14 cellular contexts compared by ENCODE assay signal in the genomic region with DNA sequence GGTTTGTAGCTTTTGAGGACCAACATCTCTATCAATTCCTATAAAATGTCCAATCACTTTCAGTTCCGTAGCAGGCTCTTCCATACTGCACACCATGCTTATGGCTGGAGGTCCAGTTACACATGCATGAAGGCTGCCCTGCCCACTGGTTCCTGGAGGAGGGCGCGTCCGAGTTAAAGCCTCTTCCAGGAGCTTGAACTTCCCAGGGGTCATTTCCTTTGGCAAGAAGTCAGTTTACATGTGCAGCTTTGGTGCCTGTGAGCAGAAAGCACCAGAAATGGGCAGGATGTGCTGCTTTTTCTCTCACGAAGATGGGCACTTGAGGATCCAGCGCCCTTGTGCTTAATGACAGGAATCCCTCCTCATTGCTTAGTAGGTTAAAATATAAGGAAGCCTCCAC. TPM values are rescaled to one million over a fixed set of nuclear protein-coding genes. Genes with fewer than 3 reads are reported as not detected.
DNase-seq lines count a peak whose midpoint lies in the region; ATAC-seq and TF ChIP-seq lines count a peak whose summit lies in the region.
"Had no signal": no experiment of that assay in that cellular context is flagged by ENCODE, and none has a peak within 500 bp of the region (broad histone marks: within the 10 kb centered on the region; RNA-seq: fewer than 3 reads in every experiment).

No MANE protein-coding gene starts in this region.

- H3K36me3 ChIP-seq in heart left ventricle (peaks cover 0 to 50% (median 40%) of the 10 kb centered on the region in 9 donors), left lung (peaks cover 0 to 45% of the 10 kb centered on the region in 2 donors), spleen (peaks cover 2 to 52% (median 36%) of the 10 kb centered on the region in 6 donors)
- H3K36me3 ChIP-seq in CD4-positive, alpha-beta memory T cell (ENCODE audit: insufficient read depth, low read length): peaks cover 13% of the 10 kb centered on the region

- H3K27ac Mint-ChIP-seq in CD4-positive, alpha-beta memory T cell: no peak overlapping the region
- H3K27ac Mint-ChIP-seq: CD8-positive, alpha-beta memory T cell had no signal

- CTCF ChIA-PET in CD4-positive, alpha-beta memory T cell (lab: Charles Lee; ENCODE audit: partially characterized antibody): interaction anchor here (0.6 to 0.9 kb wide), 4 partner anchors 15 to 488 kb away, joined by 3 read pairs; no protein-coding TSS in a partner anchor

- peaks cover 20 to 32% of the 10 kb centered on the region in 2 donors for H3K36me3 Mint-ChIP-seq in CD4-positive, alpha-beta memory T cell

- no peaks in the 10 kb centered on the region for H3K27me3 Mint-ChIP-seq in CD4-positive, alpha-beta memory T cell

- H3K4me3 ChIP-seq in heart left ventricle: no peak overlapping the region
- H3K4me3 ChIP-seq in left lung: no peak overlapping the region
- no peak overlapping the region for H3K4me3 ChIP-seq in spleen
- no peak overlapping the region for H3K4me3 ChIP-seq in CD4-positive, alpha-beta memory T cell (ENCODE audit: low read length in 2 of 2)
- H3K4me3 ChIP-seq: BLaER1 had no signal

- ATAC-seq in heart left ventricle: peak in 3 of 4 donors; percentile 52 to 74 (median 61)
- peak; percentile 35 for ATAC-seq in left lung

- 58 to 65% (median 60%) methylated on average over 6 of the region's 6 CpGs for WGBS in heart left ventricle, 4 donors
- 64 to 79% (median 75%) methylated on average over 6 of the region's 6 CpGs for WGBS in spleen, 5 donors

- TF ChIP-seq CTCF in heart left ventricle (IDR thresholded peaks at IDR 0.05): no peak
- TF ChIP-seq CTCF in left lung (IDR thresholded peaks at IDR 0.05): no peak
- peak in 1 of 11 experiments; percentile 14 for TF ChIP-seq CTCF in spleen (IDR thresholded peaks at IDR 0.05 in 8 of 11, conservative IDR thresholded peaks at IDR 0.05 in 3 of 11)

- H3K9me3 Mint-ChIP-seq in CD4-positive, alpha-beta memory T cell: no peaks in the 10 kb centered on the region
- H3K9me3 Mint-ChIP-seq: CD8-positive, alpha-beta memory T cell had no signal

- no peaks in the 10 kb centered on the region for H3K4me1 Mint-ChIP-seq in CD4-positive, alpha-beta memory T cell

- POLR2A ChIA-PET in CD4-positive, alpha-beta memory T cell (lab: Charles Lee; ENCODE audit: partially characterized antibody): no interaction called here

- H3K4me1 ChIP-seq in heart left ventricle (peaks cover 0 to 11% (median 0%) of the 10 kb centered on the region in 12 donors), left lung (no peaks in the 10 kb centered on the region), spleen (peaks cover 0 to 3% (median 0%) of the 10 kb centered on the region in 6 donors)
- no peaks in the 10 kb centered on the region for H3K4me1 ChIP-seq in CD4-positive, alpha-beta memory T cell (ENCODE audit: insufficient read depth, low read length)
- H3K4me1 ChIP-seq: BLaER1 had no signal

- no peak overlapping the region for H3K4me3 Mint-ChIP-seq in CD4-positive, alpha-beta memory T cell
- H3K4me3 Mint-ChIP-seq: CD8-positive, alpha-beta memory T cell had no signal

- no peaks in the 10 kb centered on the region for H3K27me3 ChIP-seq in heart left ventricle
- no peaks in the 10 kb centered on the region for H3K27me3 ChIP-seq in left lung
- H3K27me3 ChIP-seq in spleen (replicated peaks in 1 of 7): no peaks in the 10 kb centered on the region
- H3K27me3 ChIP-seq in CD4-positive, alpha-beta memory T cell (ENCODE audit: insufficient read depth, low read length): no peaks in the 10 kb centered on the region
- H3K27me3 ChIP-seq: BLaER1 had no signal

- DNase-seq in heart left ventricle (peak in 2 of 5 donors; percentile 29 to 35), cardiac septum (ENCODE audit: low spot score) (no peak), dermis blood vessel endothelial cell (peak; percentile 72), left lung (no peak), spleen (peak; percentile 78), NCI-H2196 (lab: John Stamatoyannopoulos, UW; ENCODE audit: unreplicated experiment) (no peak), GDM1 (lab: John Stamatoyannopoulos, UW) (no peak)
- DNase-seq in CD4-positive, alpha-beta memory T cell: no peak
- DNase-seq: CD8-positive, alpha-beta memory T cell; NCI-H187; NCI-H446; NCI-H748 treated with DMSO at 0.1 percent for 48 hours; OCI-M1 had no signal

- intact Hi-C loops in heart left ventricle (cut with DNase I): no loop called here
- intact Hi-C loops in cardiac septum (cut with DNase I): no loop called here
- intact Hi-C loops in left lung (cut with DNase I): no loop called here
- intact Hi-C loops in spleen (cut with DNase I; ENCODE audit: low total_unique reads): no loop called here
- intact Hi-C loops in CD4-positive, alpha-beta memory T cell (cut with micrococcal nuclease): no loop called here

- peak in 1 of 2 donors; percentile 11 for TF ChIP-seq POLR2A in heart left ventricle (IDR thresholded peaks at IDR 0.05)
- TF ChIP-seq POLR2A in spleen (IDR thresholded peaks at IDR 0.05): no peak

- H3K9me3 ChIP-seq in heart left ventricle: no peaks in the 10 kb centered on the region
- H3K9me3 ChIP-seq in left lung: no peaks in the 10 kb centered on the region
- no peaks in the 10 kb centered on the region for H3K9me3 ChIP-seq in spleen
- no peaks in the 10 kb centered on the region for H3K9me3 ChIP-seq in CD4-positive, alpha-beta memory T cell (ENCODE audit: control insufficient read depth in 1 of 2, low read length in 2 of 2)
- H3K9me3 ChIP-seq: BLaER1 had no signal

- H3K27ac ChIP-seq in heart left ventricle: no peak overlapping the region
- no peak overlapping the region for H3K27ac ChIP-seq in left lung
- no peak overlapping the region for H3K27ac ChIP-seq in spleen
- H3K27ac ChIP-seq in CD4-positive, alpha-beta memory T cell (ENCODE audit: low read depth, low read length): no peak overlapping the region
- H3K27ac ChIP-seq: BLaER1 had no signal

RNA-seq across cellular contexts. Expression of a gene that starts 17.6 kb away (rescaled TPM):
- 100 to 1,000 TPM in 7 of 9 donors, 10 to 100 TPM in 2; 70.9 to 181 (median 157) TPM for total RNA-seq in heart left ventricle
- 100 to 1,000 TPM in 1 of 2 donors, 10 to 100 TPM in 1; 58.1 to 124 TPM for polyA plus RNA-seq in heart left ventricle
- total RNA-seq in cardiac septum: 101 TPM
- total RNA-seq in dermis blood vessel endothelial cell: 9.1 and 10.9 TPM in 2 replicates
- 10 to 100 TPM; 26.4 to 46.9 TPM for total RNA-seq in left lung
- total RNA-seq in spleen: 10 to 100 TPM in 6 of 7 donors, 1 to 10 TPM in 1; 9.8 to 30.5 (median 14.7) TPM
- 10 to 100 TPM; 10.6 to 22.4 (median 12.5) TPM for polyA plus RNA-seq in spleen
- total RNA-seq in CD4-positive, alpha-beta memory T cell: 10 to 100 TPM in 1 of 2 experiments, 1 to 10 TPM in 1; 8.7 to 10.2 TPM
- polyA plus RNA-seq in CD4-positive, alpha-beta memory T cell: 10 to 100 TPM; 15.0 to 19.3 TPM

RNA-seq across cellular contexts. Expression of a gene that starts 30.6 kb away (rescaled TPM):
- total RNA-seq in heart left ventricle: 10 to 100 TPM; 27.5 to 36.7 (median 31.1) TPM
- 10 to 100 TPM; 14.6 to 32.8 TPM for polyA plus RNA-seq in heart left ventricle
- 30.4 TPM for total RNA-seq in cardiac septum
- total RNA-seq in dermis blood vessel endothelial cell: 42.5 and 60.9 TPM in 2 replicates
- 10 to 100 TPM; 33.3 to 34.8 TPM for total RNA-seq in left lung
- total RNA-seq in spleen: 10 to 100 TPM; 25.2 to 44.0 (median 31.4) TPM
- 10 to 100 TPM; 15.4 to 23.5 (median 19.0) TPM for polyA plus RNA-seq in spleen
- 10 to 100 TPM; 27.2 to 30.6 TPM for total RNA-seq in CD4-positive, alpha-beta memory T cell
- 10 to 100 TPM; 11.3 to 23.1 TPM for polyA plus RNA-seq in CD4-positive, alpha-beta memory T cell

Comparison
In these comparisons a context has a peak if more than half of its experiments do, and no peak if none do; other contexts are left out.
1. DNase-seq: peak in dermis blood vessel endothelial cell (single experiment) and spleen (single experiment); none in cardiac septum (single experiment), left lung (0 of 2), NCI-H2196 (single experiment), CD4-positive, alpha-beta memory T cell (0 of 5) and GDM1 (single experiment).